Comparison of ENCODE assay signal across 15 cellular contexts in genomic region chr3:167732313-167733065, GRCh38. TPM values are rescaled to one million over a fixed set of nuclear protein-coding genes. Genes with fewer than 3 reads are reported as not detected.
A peak's percentile ranks its signal among the peaks of the same experiment; 100 is the strongest.
DNase-seq lines count a peak whose midpoint lies in the region; ATAC-seq, FAIRE-seq and TF ChIP-seq lines count a peak whose summit lies in the region.
"Had no signal": no experiment of that assay in that cellular context is flagged by ENCODE, and none has a peak within 500 bp of the region (broad histone marks: within the 10 kb centered on the region; RNA-seq: fewer than 3 reads in every experiment).

No MANE protein-coding gene starts in this region.

- no peak overlapping the region for H3K27ac ChIP-seq in HUES64 (ENCODE audit: low read depth, low read length)
- peak overlapping the region; percentile 96 for H3K27ac ChIP-seq in K562 (ENCODE audit: extremely low read depth, low read depth, low read length)
- H3K27ac ChIP-seq: foreskin keratinocyte, uterus, WERI-Rb-1 had no signal

- H3K79me2 ChIP-seq in K562 (ENCODE audit: control insufficient read depth, insufficient read depth, low read length), result peaks cover 93% of the 10 kb centered on the region

- H3K4me2 ChIP-seq in K562 (ENCODE audit: insufficient read depth, low read length), result peak overlapping the region; percentile 93

- peaks cover 59% of the 10 kb centered on the region for H3K4me1 ChIP-seq in HUES64 (ENCODE audit: insufficient read depth, low read length)
- H3K4me1 ChIP-seq in K562 (replicated peaks in 1 of 2; ENCODE audit: control insufficient read depth in 2 of 2, insufficient read depth in 2 of 2, low read length in 2 of 2), result peaks cover 0 to 13% of the 10 kb centered on the region in 2 experiments; a peak in 3 of 5 replicates

- no peak overlapping the region for H2AFZ ChIP-seq in K562 (ENCODE audit: low read depth, low read length)

- TF ChIP-seq CTCF in K562 (IDR thresholded peaks at IDR 0.05 in 2 of 3, conservative IDR thresholded peaks at IDR 0.05 in 1 of 3; ENCODE audit: insufficient read depth in 2 of 3, low read depth in 1 of 3, low read length in 3 of 3), result no peak
- TF ChIP-seq CTCF in nephron progenitor cell (IDR thresholded peaks at IDR 0.05), result no peak

- no peak for FAIRE-seq in K562 (lab: Jason Lieb, UNC)

- intact Hi-C loops in activated CD4-positive, alpha-beta memory T cell treated with anti-CD3 and anti-CD28 coated beads for 36 hours (cut with micrococcal nuclease), result loop anchor here (10.0 kb wide), 1 partner anchor 292 kb away; no protein-coding TSS in a partner anchor
- intact Hi-C loops in K562 (cut with micrococcal nuclease), result loop anchor here (5.0 kb wide), 2 partner anchors 425 to 1815 kb away; no protein-coding TSS in a partner anchor

- ATAC-seq in K562 (no peak), HG03469 (IDR thresholded peaks at IDR 0.05; ENCODE audit: unreplicated experiment) (no peak)
- ATAC-seq: foreskin keratinocyte had no signal

- no peaks in the 10 kb centered on the region; the same call in 1 of the 2 replicates for H3K27me3 ChIP-seq in HUES64 (ENCODE audit: insufficient read depth, low read length)
- no peaks in the 10 kb centered on the region for H3K27me3 ChIP-seq in K562 (ENCODE audit: control insufficient read depth in 2 of 2, insufficient read depth in 2 of 2, low read length in 2 of 2)
- H3K27me3 ChIP-seq: foreskin keratinocyte, neutrophil, uterus had no signal

- peak overlapping the region; percentile 36 for H3K4me3 Mint-ChIP-seq in activated CD4-positive, alpha-beta memory T cell treated with anti-CD3 and anti-CD28 coated beads for 36 hours
- no peak overlapping the region for H3K4me3 Mint-ChIP-seq in activated CD4-positive, alpha-beta memory T cell treated with anti-CD3 and anti-CD28 coated beads, Interleukin-2, amount 10 ng/mL, durations not matched to agents 7 days and 5 days
- H3K4me3 Mint-ChIP-seq in nephron progenitor cell, result peak overlapping the region; percentile 64

- no peak for TF ChIP-seq POLR2A in K562 (conservative IDR thresholded peaks at IDR 0.05)

- no peaks in the 10 kb centered on the region for H3K27me3 Mint-ChIP-seq in activated CD4-positive, alpha-beta memory T cell treated with anti-CD3 and anti-CD28 coated beads for 36 hours
- no peaks in the 10 kb centered on the region for H3K27me3 Mint-ChIP-seq in activated CD4-positive, alpha-beta memory T cell treated with anti-CD3 and anti-CD28 coated beads, Interleukin-2, amount 10 ng/mL, durations not matched to agents 7 days and 5 days
- H3K27me3 Mint-ChIP-seq in nephron progenitor cell (ENCODE audit: low read depth, poor library complexity), result peaks cover 12% of the 10 kb centered on the region

- H3K9me3 ChIP-seq in HUES64 (ENCODE audit: insufficient read depth, low read depth, low read length) (no peaks in the 10 kb centered on the region), K562 (replicated peaks; ENCODE audit: control insufficient read depth, insufficient read depth, low read depth, low read length) (no peaks in the 10 kb centered on the region)
- H3K9me3 ChIP-seq: neutrophil, uterus had no signal

- POLR2A ChIA-PET in activated CD4-positive, alpha-beta memory T cell treated with anti-CD3 and anti-CD28 coated beads for 36 hours (lab: Charles Lee), result no interaction called here
- POLR2A ChIA-PET in activated CD4-positive, alpha-beta memory T cell treated with anti-CD3 and anti-CD28 coated beads, Interleukin-2, amount 10 ng/mL, durations not matched to agents 7 days and 5 days (lab: Charles Lee), result no interaction called here
- POLR2A ChIA-PET in K562 (lab: Yijun Ruan, JAX), result interaction anchor here (0.6 to 1.9 kb wide), 3 partner anchors 8 to 19 kb away, joined by 3 to 6 read pairs (median 4); no protein-coding TSS in a partner anchor

- peaks cover 6% of the 10 kb centered on the region for H3K36me3 Mint-ChIP-seq in activated CD4-positive, alpha-beta memory T cell treated with anti-CD3 and anti-CD28 coated beads for 36 hours
- H3K36me3 Mint-ChIP-seq in activated CD4-positive, alpha-beta memory T cell treated with anti-CD3 and anti-CD28 coated beads, Interleukin-2, amount 10 ng/mL, durations not matched to agents 7 days and 5 days (ENCODE audit: low read depth), result peaks cover 16% of the 10 kb centered on the region
- no peaks in the 10 kb centered on the region for H3K36me3 Mint-ChIP-seq in nephron progenitor cell (ENCODE audit: low read depth)

- H3K9me1 ChIP-seq in K562 (ENCODE audit: control insufficient read depth, insufficient read depth, low read length), result no peaks in the 10 kb centered on the region

- H3K27ac Mint-ChIP-seq in activated CD4-positive, alpha-beta memory T cell treated with anti-CD3 and anti-CD28 coated beads for 36 hours, result no peak overlapping the region
- H3K27ac Mint-ChIP-seq in activated CD4-positive, alpha-beta memory T cell treated with anti-CD3 and anti-CD28 coated beads, Interleukin-2, amount 10 ng/mL, durations not matched to agents 7 days and 5 days, result no peak overlapping the region
- H3K27ac Mint-ChIP-seq in nephron progenitor cell, result no peak overlapping the region

- no TSS peak for BruUV-seq in K562 (replicated peaks; lab: Mats Ljungman, UMichigan)

- TF ChIP-seq RAD21 in K562 (CRISPR knock-in tag; conservative IDR thresholded peaks at IDR 0.05 in 1 of 2, IDR thresholded peaks at IDR 0.05 in 1 of 2), result no peak

- CTCF ChIA-PET in activated CD4-positive, alpha-beta memory T cell treated with anti-CD3 and anti-CD28 coated beads for 36 hours (lab: Charles Lee), result no interaction called here
- CTCF ChIA-PET in activated CD4-positive, alpha-beta memory T cell treated with anti-CD3 and anti-CD28 coated beads, Interleukin-2, amount 10 ng/mL, durations not matched to agents 7 days and 5 days (lab: Charles Lee), result no interaction called here
- CTCF ChIA-PET in K562 (lab: Yijun Ruan, JAX; ENCODE audit: low intra/inter-chr PET ratio), result no interaction called here

- TF ChIP-seq EP300 in K562 (IDR thresholded peaks at IDR 0.05; ENCODE audit: low read length), result no peak

- DNase-seq in activated CD4-positive, alpha-beta memory T cell treated with anti-CD3 and anti-CD28 coated beads for 36 hours, result no peak
- DNase-seq in activated CD4-positive, alpha-beta memory T cell treated with anti-CD3 and anti-CD28 coated beads, Interleukin-2, amount 10 ng/mL, durations not matched to agents 7 days and 5 days, result no peak
- DNase-seq in K562 (ENCODE audit: extremely low read depth in 1 of 4, low spot score in 3 of 4) (peak in 1 of 4 experiments; percentile 58), nephron progenitor cell (no peak), NCI-H2227 (lab: John Stamatoyannopoulos, UW; ENCODE audit: unreplicated experiment) (no peak), activated gamma-delta T cell treated with Interleukin-2 at 50 U/mL for 16 hours (no peak)
- DNase-seq: cerebellar nuclear complex, EL, foreskin keratinocyte, NCI-H226, uterus, WERI-Rb-1 had no signal

- H4K20me1 ChIP-seq in K562 (replicated peaks; ENCODE audit: control insufficient read depth, insufficient read depth, low read length), result 0 out of 2 replicates have a peak, but pooled peaks cover 9% of the 10 kb centered on the region

- H3K4me1 Mint-ChIP-seq in activated CD4-positive, alpha-beta memory T cell treated with anti-CD3 and anti-CD28 coated beads for 36 hours (ENCODE audit: low read depth), result peaks cover 51% of the 10 kb centered on the region
- peaks cover 33% of the 10 kb centered on the region for H3K4me1 Mint-ChIP-seq in activated CD4-positive, alpha-beta memory T cell treated with anti-CD3 and anti-CD28 coated beads, Interleukin-2, amount 10 ng/mL, durations not matched to agents 7 days and 5 days
- no peaks in the 10 kb centered on the region for H3K4me1 Mint-ChIP-seq in nephron progenitor cell

- H3K9ac ChIP-seq in HUES64 (ENCODE audit: low read depth, low read length) (no peak overlapping the region), K562 (ENCODE audit: insufficient read depth in 1 of 2, low read depth in 2 of 2, low read length in 2 of 2) (peak overlapping the region in 1 of 2 experiments; percentile 82; a peak in 3 of 4 replicates)

- in situ Hi-C loops in K562 (cut with MboI), result no loop called here

- WGBS in HUES64, result 87% methylated on average over 7 of the region's 7 CpGs
- WGBS in K562 (ENCODE audit: insufficient coverage, low coverage, missing lambda C conversion rate), result 0% methylated on average over 7 of the region's 7 CpGs

- H3K36me3 ChIP-seq in HUES64 (ENCODE audit: insufficient read depth, low read length), result 0 out of 2 replicates have a peak, but pooled peaks cover 2% of the 10 kb centered on the region
- H3K36me3 ChIP-seq in K562 (ENCODE audit: control insufficient read depth, insufficient read depth, low read length), result peaks cover 13% of the 10 kb centered on the region; the same call in 2 of the 3 replicates
- H3K36me3 ChIP-seq: neutrophil, uterus, WERI-Rb-1 had no signal

- H3K4me3 ChIP-seq in HUES64 (ENCODE audit: low read length), result peak overlapping the region; percentile 85
- H3K4me3 ChIP-seq in K562, result peak overlapping the region; percentile 77
- H3K4me3 ChIP-seq: uterus had no signal

- no peaks in the 10 kb centered on the region for H3K9me3 Mint-ChIP-seq in activated CD4-positive, alpha-beta memory T cell treated with anti-CD3 and anti-CD28 coated beads for 36 hours
- H3K9me3 Mint-ChIP-seq in activated CD4-positive, alpha-beta memory T cell treated with anti-CD3 and anti-CD28 coated beads, Interleukin-2, amount 10 ng/mL, durations not matched to agents 7 days and 5 days, result no peaks in the 10 kb centered on the region
- no peaks in the 10 kb centered on the region for H3K9me3 Mint-ChIP-seq in nephron progenitor cell

RNA-seq across cellular contexts. Expression of gene PDCD10, which starts 2.2 kb away (rescaled TPM):
- total RNA-seq in activated CD4-positive, alpha-beta memory T cell treated with anti-CD3 and anti-CD28 coated beads for 36 hours, result 10 to 100 TPM; 75.4 to 81.1 TPM
- 10 to 100 TPM; 68.3 to 71.9 TPM for total RNA-seq in activated CD4-positive, alpha-beta memory T cell treated with anti-CD3 and anti-CD28 coated beads, Interleukin-2, amount 10 ng/mL, durations not matched to agents 7 days and 5 days
- 73.6 TPM for polyA plus RNA-seq in HUES64 (2013, experiment 1 of 2)
- polyA plus RNA-seq in HUES64 (2013, experiment 2 of 2), result 77.4 TPM
- total RNA-seq in K562 (2011; cell fraction: chromatin; rRNA removed; ENCODE audit: low replicate concordance), result 50.4 and 117 TPM in 2 replicates
- 19.3 and 30.0 TPM in 2 replicates for total RNA-seq in K562 (2011; cell fraction: nucleolus; rRNA removed)
- 62.3 and 77.0 TPM in 2 replicates for total RNA-seq in K562 (2011; cell fraction: nucleoplasm; rRNA removed)
- total RNA-seq in K562 (2014; rRNA removed) (189 and 206 TPM in 2 replicates), K562 (2014; rRNA removed; fragmentation: Illumina TruSeq; extraction: Trizol) (217 and 246 TPM in 2 replicates), K562 (2015; rRNA removed; fragmentation: Illumina TruSeq; extraction: Trizol) (170 and 178 TPM in 2 replicates), K562 (2021) (121 and 134 TPM in 2 replicates)
- polyA plus RNA-seq in K562 (2011; rRNA removed) (144 and 233 TPM in 2 replicates), K562 (2014; fragmentation: Illumina TruSeq; extraction: Trizol) (218 and 276 TPM in 2 replicates), K562 (2014; fragmentation: Nextera tagmentation; extraction: Ambion mirVana) (100 to 1,000 TPM; 423 to 476 TPM), K562 (2014; rRNA removed) (219 and 232 TPM in 2 replicates)
- 29.7 and 71.9 TPM in 2 replicates for polyA plus RNA-seq in K562 (2011; cell fraction: cytosol; rRNA removed)
- polyA plus RNA-seq in K562 (2011; cell fraction: nucleus; rRNA removed), result 20.8 and 35.1 TPM in 2 replicates
- 84.4 and 141 TPM in 2 replicates for polyA plus RNA-seq in K562 (2012)
- polyA minus RNA-seq in K562 (2011; rRNA and poly(A)+ RNA removed), result 144 and 152 TPM in 2 replicates
- polyA minus RNA-seq in K562 (2011; cell fraction: cytosol; rRNA and poly(A)+ RNA removed), result 32.6 and 52.1 TPM in 2 replicates
- polyA minus RNA-seq in K562 (2011; cell fraction: nucleus; rRNA and poly(A)+ RNA removed), result 60.0 and 103 TPM in 2 replicates

RNA-seq across cellular contexts. Expression of gene SERPINI1, which starts 3.0 kb away (rescaled TPM):
- total RNA-seq in activated CD4-positive, alpha-beta memory T cell treated with anti-CD3 and anti-CD28 coated beads for 36 hours, result 1 to 10 TPM; 2.3 to 3.0 TPM
- total RNA-seq in activated CD4-positive, alpha-beta memory T cell treated with anti-CD3 and anti-CD28 coated beads, Interleukin-2, amount 10 ng/mL, durations not matched to agents 7 days and 5 days, result 1 to 10 TPM; 2.9 to 3.1 TPM
- 6.4 TPM for polyA plus RNA-seq in HUES64 (2013, experiment 1 of 2)
- 6.8 TPM for polyA plus RNA-seq in HUES64 (2013, experiment 2 of 2)
- total RNA-seq in K562 (2011; cell fraction: chromatin; rRNA removed; ENCODE audit: low replicate concordance), result 5.4 and 9.8 TPM in 2 replicates
- total RNA-seq in K562 (2011; cell fraction: nucleolus; rRNA removed), result 6.3 and 10.8 TPM in 2 replicates
- total RNA-seq in K562 (2011; cell fraction: nucleoplasm; rRNA removed), result 12.2 and 14.2 TPM in 2 replicates
- total RNA-seq in K562 (2014; rRNA removed) (1.6 and 2.2 TPM in 2 replicates), K562 (2014; rRNA removed; fragmentation: Illumina TruSeq; extraction: Trizol) (3.5 and 4.3 TPM in 2 replicates), K562 (2015; rRNA removed; fragmentation: Illumina TruSeq; extraction: Trizol) (1.7 TPM in 2 replicates), K562 (2021) (2.2 and 2.8 TPM in 2 replicates)
- polyA plus RNA-seq in K562 (2011; rRNA removed) (3.9 and 8.9 TPM in 2 replicates), K562 (2014; fragmentation: Illumina TruSeq; extraction: Trizol) (2.4 and 3.8 TPM in 2 replicates), K562 (2014; fragmentation: Nextera tagmentation; extraction: Ambion mirVana) (1 to 10 TPM; 9.5 to 9.9 TPM), K562 (2014; rRNA removed) (1.6 and 1.9 TPM in 2 replicates)
- polyA plus RNA-seq in K562 (2011; cell fraction: cytosol; rRNA removed), result 0.94 and 1.4 TPM in 2 replicates
- polyA plus RNA-seq in K562 (2011; cell fraction: nucleus; rRNA removed), result 0.94 and 1.00 TPM in 2 replicates
- polyA plus RNA-seq in K562 (2012), result 2.3 and 2.5 TPM in 2 replicates
- 2.9 and 4.8 TPM in 2 replicates for polyA minus RNA-seq in K562 (2011; rRNA and poly(A)+ RNA removed)
- 2.4 and 2.6 TPM in 2 replicates for polyA minus RNA-seq in K562 (2011; cell fraction: cytosol; rRNA and poly(A)+ RNA removed)
- polyA minus RNA-seq in K562 (2011; cell fraction: nucleus; rRNA and poly(A)+ RNA removed), result 4.0 and 6.8 TPM in 2 replicates
